19 cellular contexts compared by ENCODE assay signal in genomic region chr7:117062300-117062699, GRCh38.
A peak's percentile ranks its signal among the peaks of the same experiment; 100 is the strongest.
DNase-seq lines count a peak whose midpoint lies in the region; TF ChIP-seq lines count a peak whose summit lies in the region.
"Had no signal": no experiment of that assay in that cellular context is flagged by ENCODE, and none has a peak within 500 bp of the region (broad histone marks: within the 10 kb centered on the region; RNA-seq: fewer than 3 reads in every experiment).

No MANE protein-coding gene starts in this region.

- POLR2A ChIA-PET in SK-N-SH (lab: Yijun Ruan, JAX), result no interaction called here

- intact Hi-C loops in activated T-helper 2 cell treated with anti-CD3 and anti-CD28 coated beads, Interferon-gamma antibody, Interleukin-2, Interleukin-4, amounts not matched to agents 10 μg/mL and 5 μg/mL and 100 μg/mL, durations not matched to agents 14 hours and 24 hours and 36 hours (cut with micrococcal nuclease), result no loop called here

- H3K36me3 Mint-ChIP-seq in activated T-helper 2 cell treated with anti-CD3 and anti-CD28 coated beads, Interferon-gamma antibody, Interleukin-2, Interleukin-4, amounts not matched to agents 10 μg/mL and 5 μg/mL and 100 μg/mL, durations not matched to agents 14 hours and 24 hours and 36 hours (ENCODE audit: low read depth), result no peaks in the 10 kb centered on the region
- H3K36me3 Mint-ChIP-seq: CD4-positive, CD25-positive, alpha-beta regulatory T cell had no signal

- H3K4me1 Mint-ChIP-seq in activated T-helper 2 cell treated with anti-CD3 and anti-CD28 coated beads, Interferon-gamma antibody, Interleukin-2, Interleukin-4, amounts not matched to agents 10 μg/mL and 5 μg/mL and 100 μg/mL, durations not matched to agents 14 hours and 24 hours and 36 hours (ENCODE audit: low read depth), result peaks cover 5% of the 10 kb centered on the region

- peaks cover 15% of the 10 kb centered on the region for H3F3A ChIP-seq in SK-N-SH (replicated peaks; ENCODE audit: insufficient read depth)

- H3K4me3 ChIP-seq in SK-N-SH (ENCODE audit: low read depth in 2 of 2, low read length in 1 of 2) (no peak overlapping the region), skeletal muscle satellite cell (ENCODE audit: low read length) (peak overlapping the region; percentile 46)
- H3K4me3 ChIP-seq: GM12878, K562 had no signal

- TF ChIP-seq CTCF in SK-N-SH (IDR thresholded peaks at IDR 0.05), result no peak

- H3K9me2 ChIP-seq in SK-N-SH, result no peaks in the 10 kb centered on the region

- H3K79me2 ChIP-seq in SK-N-SH (ENCODE audit: insufficient read depth), result peaks cover 21% of the 10 kb centered on the region

- WGBS in SK-N-SH (ENCODE audit: low lambda C conversion rate), result 79% methylated on average over 1 of the region's 1 CpG

- H3K9me3 ChIP-seq in SK-N-SH (no peaks in the 10 kb centered on the region), skeletal muscle satellite cell (replicated peaks; ENCODE audit: low read length) (no peaks in the 10 kb centered on the region)
- H3K9me3 ChIP-seq: BE2C had no signal

- peak; percentile 16 for DNase-seq in GM03348 (ENCODE audit: low spot score)
- no peak for DNase-seq in SK-N-SH
- DNase-seq in fibroblast of peridontal ligament (ENCODE audit: extremely low read depth), result peak; percentile 49
- DNase-seq in SHP77 treated with DMSO at 0.1 percent for 48 hours (lab: John Stamatoyannopoulos, UW), result no peak
- DNase-seq in activated T-helper 2 cell treated with anti-CD3 and anti-CD28 coated beads, Interferon-gamma antibody, Interleukin-2, Interleukin-4, amounts not matched to agents 10 μg/mL and 5 μg/mL and 100 μg/mL, durations not matched to agents 14 hours and 24 hours and 36 hours (ENCODE audit: low spot score), result no peak
- DNase-seq in OCI-M1 (lab: John Stamatoyannopoulos, UW), result no peak
- DNase-seq: BE2C; CD4-positive, CD25-positive, alpha-beta regulatory T cell; COR-L47; DMS 273 treated with DMSO at 0.1 percent for 48 hours; GF-D8; NCI-H1105; NCI-H1694; NCI-H2107; NCI-H510A treated with DMSO at 0.1 percent for 48 hours; NCI-H774 had no signal

- no peaks in the 10 kb centered on the region for H3K9me3 Mint-ChIP-seq in activated T-helper 2 cell treated with anti-CD3 and anti-CD28 coated beads, Interferon-gamma antibody, Interleukin-2, Interleukin-4, amounts not matched to agents 10 μg/mL and 5 μg/mL and 100 μg/mL, durations not matched to agents 14 hours and 24 hours and 36 hours

- H3K9ac ChIP-seq in SK-N-SH (peak overlapping the region; percentile 23; the same call in 1 of the 2 replicates), skeletal muscle satellite cell (ENCODE audit: low read depth, low read length) (peak overlapping the region; percentile 61)

- no peaks in the 10 kb centered on the region for H4K20me1 ChIP-seq in SK-N-SH (ENCODE audit: insufficient read depth)

- H3K27ac Mint-ChIP-seq in activated T-helper 2 cell treated with anti-CD3 and anti-CD28 coated beads, Interferon-gamma antibody, Interleukin-2, Interleukin-4, amounts not matched to agents 10 μg/mL and 5 μg/mL and 100 μg/mL, durations not matched to agents 14 hours and 24 hours and 36 hours, result no peak overlapping the region
- H3K27ac Mint-ChIP-seq: CD4-positive, CD25-positive, alpha-beta regulatory T cell had no signal

- H3K4me3 Mint-ChIP-seq in activated T-helper 2 cell treated with anti-CD3 and anti-CD28 coated beads, Interferon-gamma antibody, Interleukin-2, Interleukin-4, amounts not matched to agents 10 μg/mL and 5 μg/mL and 100 μg/mL, durations not matched to agents 14 hours and 24 hours and 36 hours (ENCODE audit: low read depth), result no peak overlapping the region
- H3K4me3 Mint-ChIP-seq: CD4-positive, CD25-positive, alpha-beta regulatory T cell had no signal

- CTCF ChIA-PET in SK-N-SH (lab: Yijun Ruan, JAX), result interaction anchor here (1.1 to 3.1 kb wide), 6 partner anchors 19 to 77 kb away, joined by 3 to 9 read pairs (median 4); no protein-coding TSS in a partner anchor

- H3K4me1 ChIP-seq in SK-N-SH (ENCODE audit: control insufficient read depth in 1 of 2, insufficient read depth in 2 of 2, low read depth in 1 of 2, low read length in 1 of 2), result 0 out of 4 replicates have a peak, but pooled peaks cover 0 to 4% of the 10 kb centered on the region in 2 experiments
- peaks cover 16% of the 10 kb centered on the region for H3K4me1 ChIP-seq in skeletal muscle satellite cell (ENCODE audit: control insufficient read depth, insufficient read depth, low read length)
- H3K4me1 ChIP-seq: BE2C had no signal

- no peaks in the 10 kb centered on the region for H3K36me3 ChIP-seq in SK-N-SH (replicated peaks in 1 of 2; ENCODE audit: control insufficient read depth in 1 of 2, insufficient read depth in 2 of 2, low read length in 1 of 2)
- no peaks in the 10 kb centered on the region for H3K36me3 ChIP-seq in skeletal muscle satellite cell (ENCODE audit: insufficient read depth, low read length)
- H3K36me3 ChIP-seq: BE2C had no signal

- peak overlapping the region in 1 of 2 experiments; percentile 56; a peak in 2 of 4 replicates for H3K27ac ChIP-seq in SK-N-SH (ENCODE audit: low read depth in 2 of 2, low read length in 1 of 2)

- no peak overlapping the region for H3K4me2 ChIP-seq in SK-N-SH
- H3K4me2 ChIP-seq in skeletal muscle satellite cell (ENCODE audit: low read length), result peak overlapping the region; percentile 29

- H2AFZ ChIP-seq in SK-N-SH (ENCODE audit: low read depth), result no peak overlapping the region

- no peak for TF ChIP-seq EP300 in SK-N-SH (IDR thresholded peaks at IDR 0.05; ENCODE audit: borderline replicate concordance in 1 of 2, low read depth in 1 of 2, low read length in 1 of 2)

- H3K27me3 ChIP-seq in SK-N-SH (ENCODE audit: insufficient read depth), result no peaks in the 10 kb centered on the region
- H3K27me3 ChIP-seq in skeletal muscle satellite cell (ENCODE audit: control insufficient read depth, insufficient read depth, low read length), result no peaks in the 10 kb centered on the region
- H3K27me3 ChIP-seq: BE2C had no signal

- peaks cover 6% of the 10 kb centered on the region for H3K27me3 Mint-ChIP-seq in activated T-helper 2 cell treated with anti-CD3 and anti-CD28 coated beads, Interferon-gamma antibody, Interleukin-2, Interleukin-4, amounts not matched to agents 10 μg/mL and 5 μg/mL and 100 μg/mL, durations not matched to agents 14 hours and 24 hours and 36 hours (ENCODE audit: low read depth)
- H3K27me3 Mint-ChIP-seq: CD4-positive, CD25-positive, alpha-beta regulatory T cell had no signal

- TF ChIP-seq RAD21 in SK-N-SH (IDR thresholded peaks at IDR 0.05; ENCODE audit: low read length), result no peak

TF ChIP-seq in SK-N-SH, 30 proteins besides CTCF, POLR2A, EP300 and RAD21:
- no peak for TF ChIP-seq POLR2AphosphoS5 (IDR thresholded peaks at IDR 0.05; ENCODE audit: low read depth, low read length)
- no peak for TF ChIP-seq RCOR1 (IDR thresholded peaks at IDR 0.05; ENCODE audit: low read length)
- no peak for TF ChIP-seq GABPA (IDR thresholded peaks at IDR 0.05; ENCODE audit: low read depth)
- TF ChIP-seq YY1 (IDR thresholded peaks at IDR 0.05; ENCODE audit: low read depth), result no peak
- no peak for TF ChIP-seq NRF1 (IDR thresholded peaks at IDR 0.05; ENCODE audit: low read depth, low read length)
- no peak for TF ChIP-seq SIN3A (IDR thresholded peaks at IDR 0.05; ENCODE audit: borderline replicate concordance, low read depth, low read length)
- no peak for TF ChIP-seq MXI1 (IDR thresholded peaks at IDR 0.05; ENCODE audit: low read depth, low read length)
- TF ChIP-seq FOXM1 (IDR thresholded peaks at IDR 0.05; ENCODE audit: low read depth), result no peak

Comparison
In these comparisons a context has a peak if more than half of its experiments do, and no peak if none do; other contexts are left out.
1. DNase-seq: peak in GM03348 (single experiment) and fibroblast of peridontal ligament (single experiment); none in SK-N-SH (single experiment), SHP77 treated with DMSO at 0.1 percent for 48 hours (single experiment), activated T-helper 2 cell treated with anti-CD3 and anti-CD28 coated beads, Interferon-gamma antibody, Interleukin-2, Interleukin-4, amounts not matched to agents 10 μg/mL and 5 μg/mL and 100 μg/mL, durations not matched to agents 14 hours and 24 hours and 36 hours (single experiment) and OCI-M1 (single experiment).